15 cellular contexts compared by ENCODE assay signal in the genomic region with DNA sequence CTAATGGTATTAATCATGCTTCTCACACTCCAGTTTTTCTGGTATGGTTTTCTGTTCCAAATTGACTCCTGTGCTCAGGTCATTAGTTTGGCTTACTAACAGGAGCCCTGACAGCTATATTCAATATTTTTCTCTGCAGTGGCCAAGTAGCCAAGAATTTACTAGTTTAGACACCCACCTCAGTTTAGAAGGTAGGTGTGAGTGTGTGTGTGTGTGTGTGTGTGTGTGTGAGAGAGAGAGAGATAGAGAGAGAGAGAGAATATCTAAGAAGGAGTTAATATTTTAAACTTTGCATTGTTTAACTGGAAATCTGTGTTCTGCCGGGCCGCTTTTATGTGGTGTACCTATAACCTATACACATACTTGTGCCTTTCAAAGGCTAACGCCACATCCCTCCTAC. TPM values are rescaled to one million over a fixed set of nuclear protein-coding genes. Genes with fewer than 3 reads are reported as not detected.
DNase-seq lines count a peak whose midpoint lies in the region; ATAC-seq and TF ChIP-seq lines count a peak whose summit lies in the region.
"Had no signal": no experiment of that assay in that cellular context is flagged by ENCODE, and none has a peak within 500 bp of the region (broad histone marks: within the 10 kb centered on the region; RNA-seq: fewer than 3 reads in every experiment).

No MANE protein-coding gene starts in this region.

- H3K9me3 ChIP-seq in heart right ventricle, result no peaks in the 10 kb centered on the region
- H3K9me3 ChIP-seq in heart left ventricle, result no peaks in the 10 kb centered on the region
- no peaks in the 10 kb centered on the region for H3K9me3 ChIP-seq in uterus
- H3K9me3 ChIP-seq: tibial artery had no signal

- no peak overlapping the region for H3K4me3 ChIP-seq in heart right ventricle
- H3K4me3 ChIP-seq in heart left ventricle, result no peak overlapping the region
- H3K4me3 ChIP-seq in uterus, result no peak overlapping the region
- H3K4me3 ChIP-seq: tibial artery had no signal

- H3K4me1 Mint-ChIP-seq in activated naive CD8-positive, alpha-beta T cell (ENCODE audit: low read depth), result peaks cover 90% of the 10 kb centered on the region
- H3K4me1 Mint-ChIP-seq in memory B cell, result peaks cover 70% of the 10 kb centered on the region

- peak overlapping the region; percentile 79 for H3K4me3 Mint-ChIP-seq in activated naive CD8-positive, alpha-beta T cell
- H3K4me3 Mint-ChIP-seq in memory B cell, result no peak overlapping the region

- H3K9me3 Mint-ChIP-seq in activated naive CD8-positive, alpha-beta T cell (ENCODE audit: low read depth), result no peaks in the 10 kb centered on the region
- H3K9me3 Mint-ChIP-seq in memory B cell, result no peaks in the 10 kb centered on the region

- peak overlapping the region; percentile 37 for H3K27ac Mint-ChIP-seq in activated naive CD8-positive, alpha-beta T cell
- peak overlapping the region; percentile 15 for H3K27ac Mint-ChIP-seq in memory B cell

- 74 to 76% methylated on average over 3 of the region's 3 CpGs for WGBS in heart right ventricle, 2 donors
- WGBS in heart left ventricle, 4 donors, result 65 to 78% (median 70%) methylated on average over 3 of the region's 3 CpGs

- DNase-seq in heart right ventricle, result no peak
- no peak for DNase-seq in heart left ventricle
- DNase-seq in memory B cell (ENCODE audit: low spot score in 2 of 2), result no peak
- DNase-seq in GM03348 (ENCODE audit: low spot score), result no peak
- no peak for DNase-seq in SIG-M5 (lab: John Stamatoyannopoulos, UW)
- DNase-seq in uterus, result no peak
- DNase-seq: ACHN; activated CD8-positive, alpha-beta memory T cell treated with anti-CD3 and anti-CD28 coated beads, Interleukin-2, amount 50 U/mL, for 4 hours; DMS 273 treated with DMSO at 0.1 percent for 48 hours; KG1; left colon; NCI-H2029; tibial artery had no signal

- H3K4me1 ChIP-seq in heart right ventricle (peaks cover 27 to 91% (median 76%) of the 10 kb centered on the region in 9 donors), heart left ventricle (peaks cover 26 to 90% (median 72%) of the 10 kb centered on the region in 12 donors), uterus (peaks cover 5 to 6% of the 10 kb centered on the region in 2 donors)

- ATAC-seq in heart right ventricle (no peak), heart left ventricle (no peak), memory B cell (ENCODE audit: low read depth) (no peak)

- H3K27me3 Mint-ChIP-seq in activated naive CD8-positive, alpha-beta T cell, result no peaks in the 10 kb centered on the region
- no peaks in the 10 kb centered on the region for H3K27me3 Mint-ChIP-seq in memory B cell

- H3K27me3 ChIP-seq in heart right ventricle (no peaks in the 10 kb centered on the region), heart left ventricle (no peaks in the 10 kb centered on the region), uterus (no peaks in the 10 kb centered on the region)
- H3K27me3 ChIP-seq: tibial artery had no signal

- H3K36me3 ChIP-seq in heart right ventricle (no peaks in the 10 kb centered on the region), heart left ventricle (no peaks in the 10 kb centered on the region), uterus (no peaks in the 10 kb centered on the region)
- H3K36me3 ChIP-seq: tibial artery had no signal

- intact Hi-C loops in heart right ventricle (cut with DNase I) (loop anchor here in 3 of 10 donors (10.0 kb wide), 2 partner anchors 360 to 1050 kb away; no protein-coding TSS in a partner anchor), heart left ventricle (cut with DNase I) (loop anchor here in 3 of 10 donors (10.0 kb wide), 3 partner anchors 90 to 110 kb away; no protein-coding TSS in a partner anchor), uterus (cut with DNase I; ENCODE audit: low total_unique reads) (no loop called here)

- TF ChIP-seq CTCF in heart right ventricle (IDR thresholded peaks at IDR 0.05), result no peak
- TF ChIP-seq CTCF in heart left ventricle (IDR thresholded peaks at IDR 0.05), result no peak
- TF ChIP-seq CTCF in uterus (IDR thresholded peaks at IDR 0.05), result no peak

- TF ChIP-seq POLR2A in heart left ventricle (IDR thresholded peaks at IDR 0.05), result no peak
- no peak for TF ChIP-seq POLR2A in uterus (IDR thresholded peaks at IDR 0.05)

- H3K27ac ChIP-seq in heart right ventricle (peak overlapping the region in 6 of 10 donors; percentile 37 to 84 (median 72)), heart left ventricle (peak overlapping the region in 5 of 12 donors; percentile 30 to 74 (median 56)), temporal lobe (ENCODE audit: low read depth, low read length) (peak overlapping the region; percentile 84), uterus (no peak overlapping the region)
- H3K27ac ChIP-seq: tibial artery had no signal

- H3K36me3 Mint-ChIP-seq in activated naive CD8-positive, alpha-beta T cell, result peaks cover 9% of the 10 kb centered on the region
- peaks cover 2% of the 10 kb centered on the region for H3K36me3 Mint-ChIP-seq in memory B cell

RNA-seq across cellular contexts. Expression of a gene that starts 18.5 kb away (rescaled TPM):
- 10 to 100 TPM in 4 of 10 donors, 1 to 10 TPM in 6; 5.8 to 11.6 (median 9.4) TPM for total RNA-seq in heart right ventricle
- polyA plus RNA-seq in heart right ventricle, result 1 to 10 TPM; 2.3 to 5.1 TPM
- total RNA-seq in heart left ventricle, result 10 to 100 TPM in 3 of 9 donors, 1 to 10 TPM in 6; 6.0 to 12.2 (median 8.5) TPM
- polyA plus RNA-seq in heart left ventricle, result 1 to 10 TPM; 3.5 to 4.1 TPM
- 14.3 TPM for total RNA-seq in temporal lobe
- 10 to 100 TPM in 2 of 4 donors, 1 to 10 TPM in 2; 2.6 to 15.8 (median 8.0) TPM for total RNA-seq in uterus

Comparison
In these comparisons a context has a peak if more than half of its experiments do, and no peak if none do; other contexts are left out.
1. H3K27ac ChIP-seq: peak in heart right ventricle (6 of 10) and temporal lobe (single experiment); none in uterus (0 of 2).